ENCODE assay signal across 8 cellular contexts in genomic region chr17:1228752-1229353, GRCh38. TPM values are rescaled to one million over a fixed set of nuclear protein-coding genes. Genes with fewer than 3 reads are reported as not detected.
DNase-seq lines count a peak whose midpoint lies in the region; ATAC-seq and TF ChIP-seq lines count a peak whose summit lies in the region.

No MANE protein-coding gene starts in this region.

- H3K27me3 Mint-ChIP-seq in activated B cell treated with CpG ODN at 0.5 μM for 24 hours, result peaks cover 7% of the 10 kb centered on the region

- CTCF ChIA-PET in activated B cell treated with CpG ODN at 0.5 μM for 24 hours (lab: Charles Lee), result interaction anchor here (0.8 to 2.7 kb wide), 8 partner anchors 12 to 106 kb away, joined by 3 to 9 read pairs (median 5); no protein-coding TSS in a partner anchor

- DNase-seq in H7, result peak; percentile 87
- DNase-seq in activated B cell treated with CpG ODN at 0.5 μM for 24 hours, result peak; percentile 59
- DNase-seq in mucosa of descending colon, result peak in 1 of 3 donors; percentile 57
- no peak for DNase-seq in NCI-H2081 treated with DMSO at 0.1 percent for 48 hours (lab: John Stamatoyannopoulos, UW)
- DNase-seq in BE2C, result no peak
- DNase-seq in AG08395 (ENCODE audit: low spot score), result no peak
- no peak for DNase-seq in DMS 273 (lab: John Stamatoyannopoulos, UW; ENCODE audit: unreplicated experiment)

- no peak overlapping the region for H3K27ac Mint-ChIP-seq in activated B cell treated with CpG ODN at 0.5 μM for 24 hours

- H3K9me3 ChIP-seq in ES-I3 (ENCODE audit: control insufficient read depth, insufficient read depth, low read length), result no peaks in the 10 kb centered on the region
- no peaks in the 10 kb centered on the region for H3K9me3 ChIP-seq in mucosa of descending colon
- H3K9me3 ChIP-seq in BE2C, result no peaks in the 10 kb centered on the region

- H3K36me3 ChIP-seq in ES-I3 (ENCODE audit: insufficient read depth, low read length), result no peaks in the 10 kb centered on the region
- H3K36me3 ChIP-seq in H7 (replicated peaks; ENCODE audit: control insufficient read depth, insufficient read depth, low read length), result no peaks in the 10 kb centered on the region
- H3K36me3 ChIP-seq in mucosa of descending colon (ENCODE audit: low read depth), result no peaks in the 10 kb centered on the region
- no peaks in the 10 kb centered on the region for H3K36me3 ChIP-seq in BE2C

- H3K4me1 ChIP-seq in ES-I3 (ENCODE audit: insufficient read depth, low read length), result no peaks in the 10 kb centered on the region
- H3K4me1 ChIP-seq in mucosa of descending colon (ENCODE audit: low read depth), result peaks cover 23% of the 10 kb centered on the region
- H3K4me1 ChIP-seq in BE2C, result no peaks in the 10 kb centered on the region

- POLR2A ChIA-PET in activated B cell treated with CpG ODN at 0.5 μM for 24 hours (lab: Charles Lee), result interaction anchor here (0.7 to 3.6 kb wide), 15 partner anchors 9 to 377 kb away, joined by 3 to 31 read pairs (median 4); partner anchors contain the start of genes ABR and YWHAE

- peak overlapping the region; percentile 60; the same call in 1 of the 2 replicates for H3K9ac ChIP-seq in ES-I3 (ENCODE audit: low read depth, low read length)

- H3K9me3 Mint-ChIP-seq in activated B cell treated with CpG ODN at 0.5 μM for 24 hours, result no peaks in the 10 kb centered on the region

- peaks cover 30% of the 10 kb centered on the region for H3K36me3 Mint-ChIP-seq in activated B cell treated with CpG ODN at 0.5 μM for 24 hours (ENCODE audit: low read depth)

- peaks cover 52% of the 10 kb centered on the region for H3K27me3 ChIP-seq in H7 (ENCODE audit: control insufficient read depth, insufficient read depth, low read length)
- H3K27me3 ChIP-seq in BE2C, result peaks cover 56% of the 10 kb centered on the region

- TF ChIP-seq CTCF in activated B cell treated with CpG ODN at 0.5 μM for 24 hours (IDR thresholded peaks at IDR 0.05) (no peak), mucosa of descending colon (IDR thresholded peaks at IDR 0.05) (no peak), BE2C (IDR thresholded peaks at IDR 0.05; ENCODE audit: low read depth, low read length) (no peak)

- intact Hi-C loops in activated B cell treated with CpG ODN at 0.5 μM for 24 hours (cut with micrococcal nuclease) (loop anchor here (1.0 to 2.0 kb wide), 5 partner anchors 13 to 48 kb away; no protein-coding TSS in a partner anchor), mucosa of descending colon (cut with DNase I, micrococcal nuclease) (no loop called here)

- H3K4me3 ChIP-seq in H7 (ENCODE audit: insufficient read depth, low read depth, low read length) (peak overlapping the region; percentile 37), mucosa of descending colon (peak overlapping the region; percentile 54), BE2C (ENCODE audit: low read depth, low read length) (no peak overlapping the region)

- peak overlapping the region; percentile 88 for H3K4me3 Mint-ChIP-seq in activated B cell treated with CpG ODN at 0.5 μM for 24 hours

- H3K4me1 Mint-ChIP-seq in activated B cell treated with CpG ODN at 0.5 μM for 24 hours, result peaks cover 32% of the 10 kb centered on the region

- peak; percentile 36 for ATAC-seq in activated B cell treated with CpG ODN at 0.5 μM for 24 hours (ENCODE audit: low read depth)
- peak; percentile 22 for ATAC-seq in mucosa of descending colon

RNA-seq across cellular contexts. Expression of gene BHLHA9, which starts 41.4 kb away (rescaled TPM):
- not detected in 2 replicates for total RNA-seq in H7 (2014; rRNA removed; shearing (Covaris generic))
- total RNA-seq in activated B cell treated with CpG ODN at 0.5 μM for 24 hours (not detected in 2 replicates), mucosa of descending colon (not detected)
- not detected for polyA plus RNA-seq in BE2C (2012; ENCODE audit: insufficient read depth, insufficient read length, low read depth)

RNA-seq across cellular contexts. Expression of gene ABR, which starts 49.1 kb away (rescaled TPM):
- total RNA-seq in H7 (2014; rRNA removed; shearing (Covaris generic)), result 24.6 and 31.6 TPM in 2 replicates
- total RNA-seq in activated B cell treated with CpG ODN at 0.5 μM for 24 hours (132 and 150 TPM in 2 replicates), mucosa of descending colon (100 to 1,000 TPM; 257 to 470 (median 292) TPM)
- 34.7 TPM for polyA plus RNA-seq in BE2C (2012; ENCODE audit: insufficient read depth, insufficient read length, low read depth)

RNA-seq across cellular contexts. Expression of gene TRARG1, which starts 50.6 kb away (rescaled TPM):
- total RNA-seq in H7 (2014; rRNA removed; shearing (Covaris generic)), result not detected in 2 replicates
- total RNA-seq in activated B cell treated with CpG ODN at 0.5 μM for 24 hours (not detected in 2 replicates), mucosa of descending colon (under 1 TPM in 2 of 3 donors, not detected in 1; 0.41 to 0.66 TPM)
- not detected for polyA plus RNA-seq in BE2C (2012; ENCODE audit: insufficient read depth, insufficient read length, low read depth)

Comparison
In these comparisons a context has a peak if more than half of its experiments do, and no peak if none do; other contexts are left out.
1. DNase-seq: peak in H7 (single experiment) and activated B cell treated with CpG ODN at 0.5 μM for 24 hours (single experiment); none in NCI-H2081 treated with DMSO at 0.1 percent for 48 hours (single experiment), BE2C (single experiment), AG08395 (single experiment) and DMS 273 (single experiment).